1 cellular context compared by ENCODE assay signal in genomic region chr13:52162279-52163101, GRCh38.
TF ChIP-seq lines count a peak whose summit lies in the region.

No MANE protein-coding gene starts in this region.

TF ChIP-seq in GM23338, 12 proteins besides CTCF, POLR2A, EP300 and RAD21 (continued from another document):
- TF ChIP-seq REST (IDR thresholded peaks at IDR 0.05; ENCODE audit: unreplicated experiment), result no peak
- no peak for TF ChIP-seq EZH2 (IDR thresholded peaks at IDR 0.05; ENCODE audit: low read depth, unreplicated experiment)
- TF ChIP-seq NANOG (IDR thresholded peaks at IDR 0.05; ENCODE audit: borderline replicate concordance), result no peak
- no peak for TF ChIP-seq CREB1 (CRISPR knock-in tag; IDR thresholded peaks at IDR 0.05; ENCODE audit: low read depth)
- no peak for TF ChIP-seq ZNF114 (CRISPR knock-in tag; IDR thresholded peaks at IDR 0.05)
- TF ChIP-seq STAT1 (IDR thresholded peaks at IDR 0.05; ENCODE audit: unreplicated experiment), result no peak
- no peak for TF ChIP-seq ETS1 (IDR thresholded peaks at IDR 0.05)
